ENCODE assay signal across 8 cellular contexts in the genomic region with DNA sequence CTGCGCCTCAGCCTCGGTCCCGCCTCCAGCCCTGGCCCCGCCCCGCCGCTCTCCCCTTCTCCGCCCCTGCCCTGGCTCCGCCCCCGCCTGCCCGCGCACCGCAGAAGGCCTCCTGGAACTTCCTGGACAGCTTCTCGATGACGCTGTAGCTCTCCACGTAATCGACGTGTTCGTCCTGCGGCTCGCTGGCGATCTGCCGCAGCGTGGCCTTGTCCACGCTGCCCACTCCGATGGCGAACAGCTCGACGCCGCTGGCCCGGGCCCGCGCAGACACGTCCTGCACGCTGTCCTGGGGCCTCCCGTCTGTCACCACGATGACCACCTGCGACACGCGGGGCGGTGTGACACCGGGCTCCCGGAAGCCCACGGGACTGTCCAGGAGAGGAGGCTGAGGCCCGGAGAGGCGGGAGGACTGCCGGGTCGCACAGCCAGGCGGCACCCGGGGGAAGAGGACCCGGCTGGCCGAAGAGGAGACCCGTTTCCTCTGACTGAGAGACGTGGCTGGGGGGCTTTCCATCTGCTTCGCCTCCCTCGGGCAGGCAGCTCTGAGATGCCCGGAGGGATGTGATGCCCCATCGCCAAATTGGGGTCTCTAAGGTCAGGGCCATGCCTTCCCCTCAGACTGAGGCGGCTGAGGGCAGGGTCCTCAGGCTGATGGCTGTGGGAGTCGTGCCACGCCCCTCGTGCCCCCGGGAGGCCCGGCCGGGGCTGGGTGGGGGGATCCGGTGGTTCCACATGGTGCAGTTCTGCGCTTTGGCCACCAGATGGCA. TPM values are rescaled to one million over a fixed set of nuclear protein-coding genes. Genes with fewer than 3 reads are reported as not detected.
DNase-seq lines count a peak whose midpoint lies in the region; ATAC-seq and TF ChIP-seq lines count a peak whose summit lies in the region.

No MANE protein-coding gene starts in this region.

- peak; percentile 94 for TF ChIP-seq CTCF in A673 (conservative IDR thresholded peaks at IDR 0.05; ENCODE audit: low read depth, low read length)
- peak; percentile 96 to 99 (median 98) for TF ChIP-seq CTCF in right lobe of liver (IDR thresholded peaks at IDR 0.05)

- intact Hi-C loops in A673 (cut with micrococcal nuclease; ENCODE audit: unreplicated experiment): loop anchor here (1.0 to 5.0 kb wide), 3 partner anchors 60 to 208 kb away; no protein-coding TSS in a partner anchor
- intact Hi-C loops in right lobe of liver (cut with DNase I): no loop called here

- H3K27me3 ChIP-seq in A673 (replicated peaks; ENCODE audit: insufficient read depth, low read depth, low read length, poor library complexity): no peaks in the 10 kb centered on the region
- no peaks in the 10 kb centered on the region for H3K27me3 ChIP-seq in right lobe of liver

- BruUV-seq in A673 (replicated peaks; lab: Mats Ljungman, UMichigan): no TSS peak

- ATAC-seq in GM18858 (IDR thresholded peaks at IDR 0.05; ENCODE audit: unreplicated experiment) (peak; percentile 37), HG03095 (IDR thresholded peaks at IDR 0.05; ENCODE audit: unreplicated experiment) (peak; percentile 55), right lobe of liver (peak; percentile 77 to 85 (median 82))

- peaks cover 7% of the 10 kb centered on the region for H3K9me3 ChIP-seq in A673 (ENCODE audit: low read depth, low read length, poor library complexity, severe bottlenecking)
- H3K9me3 ChIP-seq in right lobe of liver: no peaks in the 10 kb centered on the region

- H3K36me3 Mint-ChIP-seq in activated CD4-positive, alpha-beta T cell treated with anti-CD3 and anti-CD28 coated beads, Interleukin-2, amount 10 ng/mL, durations not matched to agents 7 days and 5 days (ENCODE audit: low read depth): no peaks in the 10 kb centered on the region

- peaks cover 9% of the 10 kb centered on the region for H3K9me3 Mint-ChIP-seq in activated CD4-positive, alpha-beta T cell treated with anti-CD3 and anti-CD28 coated beads, Interleukin-2, amount 10 ng/mL, durations not matched to agents 7 days and 5 days

- WGBS in right lobe of liver (ENCODE audit: insufficient coverage, low coverage, low lambda C conversion rate, missing lambda C conversion rate): 2% methylated on average over 30 of the region's 66 CpGs

- peak; percentile 87 for TF ChIP-seq POLR2A in right lobe of liver (IDR thresholded peaks at IDR 0.05)

- POLR2A ChIA-PET in A673 (lab: Charles Lee; ENCODE audit: low non-redundant PET): interaction anchor here (0.6 to 0.7 kb wide), 3 partner anchors 82 to 1537 kb away, joined by 3 to 15 read pairs (median 4); a partner anchor contains a TSS
- POLR2A ChIA-PET in activated CD4-positive, alpha-beta T cell treated with anti-CD3 and anti-CD28 coated beads, Interleukin-2, amount 10 ng/mL, durations not matched to agents 7 days and 5 days (lab: Charles Lee): interaction anchor here (1.6 to 2.0 kb wide), 2 partner anchors 25 to 61 kb away, joined by 8 to 10 read pairs; no protein-coding TSS in a partner anchor

- peak overlapping the region; percentile 92 for H3K27ac ChIP-seq in A673 (ENCODE audit: low read depth, low read length, poor library complexity, severe bottlenecking)
- peak overlapping the region; percentile 97 to 99 (median 99) for H3K27ac ChIP-seq in right lobe of liver

- H3K27ac Mint-ChIP-seq in activated CD4-positive, alpha-beta T cell treated with anti-CD3 and anti-CD28 coated beads, Interleukin-2, amount 10 ng/mL, durations not matched to agents 7 days and 5 days: peak overlapping the region; percentile 98

- peaks cover 5% of the 10 kb centered on the region for H3K4me1 ChIP-seq in A673 (ENCODE audit: insufficient read depth, low read length, poor library complexity, severe bottlenecking)
- peaks cover 0 to 7% (median 0%) of the 10 kb centered on the region in 4 donors for H3K4me1 ChIP-seq in right lobe of liver

- H3K36me3 ChIP-seq in A673 (ENCODE audit: insufficient read depth, low read length, poor library complexity, severe bottlenecking) (no peaks in the 10 kb centered on the region), right lobe of liver (no peaks in the 10 kb centered on the region)

- H3K4me3 Mint-ChIP-seq in activated CD4-positive, alpha-beta T cell treated with anti-CD3 and anti-CD28 coated beads, Interleukin-2, amount 10 ng/mL, durations not matched to agents 7 days and 5 days: peak overlapping the region; percentile 81

- peaks cover 22% of the 10 kb centered on the region for H3K4me1 Mint-ChIP-seq in activated CD4-positive, alpha-beta T cell treated with anti-CD3 and anti-CD28 coated beads, Interleukin-2, amount 10 ng/mL, durations not matched to agents 7 days and 5 days

- peak overlapping the region; percentile 64 for H3K4me3 ChIP-seq in A673 (ENCODE audit: low read depth, low read length, poor library complexity, severe bottlenecking)
- H3K4me3 ChIP-seq in right lobe of liver: peak overlapping the region; percentile 51 to 60 (median 59)

- H3K27me3 Mint-ChIP-seq in activated CD4-positive, alpha-beta T cell treated with anti-CD3 and anti-CD28 coated beads, Interleukin-2, amount 10 ng/mL, durations not matched to agents 7 days and 5 days: no peaks in the 10 kb centered on the region

- DNase-seq in A673 (ENCODE audit: low spot score) (peak; percentile 96), NCI-H345 treated with DMSO at 0.1 percent for 48 hours (lab: John Stamatoyannopoulos, UW; ENCODE audit: unreplicated experiment) (peak; percentile 91), dedifferentiated amniotic fluid mesenchymal stem cell (ENCODE audit: extremely low spot score) (peak; percentile 96), right lobe of liver (peak; percentile 83 to 89 (median 85))
- peak; percentile 83 for DNase-seq in activated CD4-positive, alpha-beta T cell treated with anti-CD3 and anti-CD28 coated beads, Interleukin-2, amount 10 ng/mL, durations not matched to agents 7 days and 5 days
- DNase-seq in stimulated activated CD4-positive, alpha-beta T cell treated with anti-CD3 and anti-CD28 coated beads, Interleukin-4, amount 100 ng/mL, for 4 hours: peak; percentile 80 to 84

- CTCF ChIA-PET in A673 (lab: Charles Lee): interaction anchor here (0.6 to 2.1 kb wide), 11 partner anchors 60 to 1391 kb away, joined by 3 to 56 read pairs (median 5); no protein-coding TSS in a partner anchor
- CTCF ChIA-PET in activated CD4-positive, alpha-beta T cell treated with anti-CD3 and anti-CD28 coated beads, Interleukin-2, amount 10 ng/mL, durations not matched to agents 7 days and 5 days (lab: Charles Lee): interaction anchor here (0.6 to 4.7 kb wide), 40 partner anchors 11 to 813 kb away, joined by 3 to 75 read pairs (median 5); a partner anchor contains a TSS

RNA-seq across cellular contexts. Expression of a gene that starts 4.6 kb away (rescaled TPM):
- total RNA-seq in A673 (2021) (not detected in 2 replicates), right lobe of liver (not detected)
- not detected for total RNA-seq in activated CD4-positive, alpha-beta T cell treated with anti-CD3 and anti-CD28 coated beads, Interleukin-2, amount 10 ng/mL, durations not matched to agents 7 days and 5 days

RNA-seq across cellular contexts. Expression of a gene that starts 38.8 kb away (rescaled TPM):
- total RNA-seq in A673 (2021): not detected in 2 replicates
- total RNA-seq in activated CD4-positive, alpha-beta T cell treated with anti-CD3 and anti-CD28 coated beads, Interleukin-2, amount 10 ng/mL, durations not matched to agents 7 days and 5 days: 100 to 1,000 TPM; 481 to 584 TPM
- total RNA-seq in right lobe of liver: 10 to 100 TPM; 21.2 to 81.0 (median 29.8) TPM

Comparison
In these comparisons a context has a peak if more than half of its experiments do, and no peak if none do; other contexts are left out.
1. Peak in every context shown above with its lines: DNase-seq, ATAC-seq, H3K4me3 ChIP-seq and H3K27ac ChIP-seq.
2. RNA of a gene that starts 38.8 kb away (total RNA-seq): 481 to 584 TPM in activated CD4-positive, alpha-beta T cell treated with anti-CD3 and anti-CD28 coated beads, Interleukin-2, amount 10 ng/mL, durations not matched to agents 7 days and 5 days and 21.2 to 81.0 TPM in right lobe of liver; not detected in A673; every median in the first group is over 10 times any median in the second.